In genomic region chr6:166466178-166467122, GRCh38 we compare ENCODE assay signal across 1 cellular context.
TF ChIP-seq lines count a peak whose summit lies in the region.

No MANE protein-coding gene starts in this region.

TF ChIP-seq in WTC11, 78 proteins besides CTCF, POLR2A, EP300 and RAD21 (continued from another document):
- TF ChIP-seq ERG (CRISPR knock-in tag; IDR thresholded peaks at IDR 0.05): no peak
TF ChIP-seq in WTC11: peak in this region for 0.
